2 cellular contexts compared by ENCODE assay signal in genomic region chr2:15860760-15861159, GRCh38.
TF ChIP-seq lines count a peak whose summit lies in the region.

No MANE protein-coding gene starts in this region.

TF ChIP-seq in H1, 55 proteins besides CTCF, POLR2A, EP300 and RAD21 (continued from another document):
- TF ChIP-seq CHD7 (IDR thresholded peaks at IDR 0.05; ENCODE audit: insufficient replicate concordance, low read length) = no peak
- peak; percentile 86 for TF ChIP-seq CEBPB (IDR thresholded peaks at IDR 0.05; ENCODE audit: low read depth, low read length)
- TF ChIP-seq GTF2F1 (IDR thresholded peaks at IDR 0.05; ENCODE audit: borderline replicate concordance, low read depth, low read length) = no peak
- no peak for TF ChIP-seq SIN3A (conservative IDR thresholded peaks at IDR 0.05 in 1 of 2, IDR thresholded peaks at IDR 0.05 in 1 of 2; ENCODE audit: low read depth in 1 of 2, low read length in 2 of 2)
- no peak for TF ChIP-seq TAF1 (IDR thresholded peaks at IDR 0.05; ENCODE audit: low read depth, low read length)

TF ChIP-seq in neural cell, 6 proteins besides CTCF, POLR2A, EP300 and RAD21 (continued from another document):
- TF ChIP-seq REST (IDR thresholded peaks at IDR 0.05; ENCODE audit: borderline replicate concordance) (no peak), SMC3 (conservative IDR thresholded peaks at IDR 0.05; ENCODE audit: poor library complexity) (no peak), TAF1 (IDR thresholded peaks at IDR 0.05; ENCODE audit: low read depth) (no peak), MXI1 (conservative IDR thresholded peaks at IDR 0.05; ENCODE audit: poor library complexity, severe bottlenecking) (no peak), POLR2AphosphoS5 (IDR thresholded peaks at IDR 0.05) (no peak)
